17 cellular contexts compared by ENCODE assay signal in genomic region chr15:98678484-98678883, GRCh38. TPM values are rescaled to one million over a fixed set of nuclear protein-coding genes. Genes with fewer than 3 reads are reported as not detected.
DNase-seq lines count a peak whose midpoint lies in the region; ATAC-seq and TF ChIP-seq lines count a peak whose summit lies in the region.
"Had no signal": no experiment of that assay in that cellular context is flagged by ENCODE, and none has a peak within 500 bp of the region (broad histone marks: within the 10 kb centered on the region; RNA-seq: fewer than 3 reads in every experiment).

No MANE protein-coding gene starts in this region.

- DNase-seq in adrenal gland (no peak), trophoblast cell (no peak), left cardiac atrium (no peak), C1 segment of cervical spinal cord (lab: John Stamatoyannopoulos, UW) (no peak)
- DNase-seq: Caco-2; CD4-positive, CD25-positive, alpha-beta regulatory T cell; CD8-positive, alpha-beta T cell; DMS153; DND-41; GM23248; H9 had no signal

- CTCF ChIA-PET in HEK293 (lab: Yijun Ruan, JAX), result interaction anchor here (0.6 to 0.8 kb wide), 5 partner anchors 18 to 227 kb away, joined by 3 to 4 read pairs (median 3); no protein-coding TSS in a partner anchor

- TF ChIP-seq CTCF in HEK293 (tag by site-specific recombination; IDR thresholded peaks at IDR 0.05), result no peak
- no peak for TF ChIP-seq CTCF in adrenal gland (IDR thresholded peaks at IDR 0.05)

- H4K8ac ChIP-seq in trophoblast cell (ENCODE audit: low read depth, low read length), result no peak overlapping the region

- H3K27me3 ChIP-seq in BLaER1, result no peaks in the 10 kb centered on the region
- H3K27me3 ChIP-seq in adrenal gland, result no peaks in the 10 kb centered on the region
- no peaks in the 10 kb centered on the region for H3K27me3 ChIP-seq in trophoblast cell (ENCODE audit: insufficient read depth, low read length)

- H2AK5ac ChIP-seq in trophoblast cell (ENCODE audit: low read length), result no peak overlapping the region

- peaks cover 36% of the 10 kb centered on the region for H3K36me3 ChIP-seq in BLaER1
- H3K36me3 ChIP-seq in HEK293 (ENCODE audit: control insufficient read depth in 2 of 2, insufficient read depth in 1 of 2, low read length in 2 of 2), result no peaks in the 10 kb centered on the region
- H3K36me3 ChIP-seq in adrenal gland (replicated peaks in 1 of 2), result no peaks in the 10 kb centered on the region
- no peaks in the 10 kb centered on the region for H3K36me3 ChIP-seq in trophoblast cell (ENCODE audit: control insufficient read depth in 1 of 2, insufficient read depth in 2 of 2, low read length in 2 of 2)

- peaks cover 22% of the 10 kb centered on the region for H3K79me2 ChIP-seq in trophoblast cell (ENCODE audit: control insufficient read depth, insufficient read depth, low read length, poor library complexity)

- H2BK120ac ChIP-seq in trophoblast cell (ENCODE audit: insufficient read depth, low read length, poor library complexity), result no peak overlapping the region

- no peaks in the 10 kb centered on the region for H3K79me1 ChIP-seq in trophoblast cell (ENCODE audit: low read length)

- WGBS in adrenal gland, 4 donors, result 93 to 96% (median 93%) methylated on average over 7 of the region's 7 CpGs
- WGBS in trophoblast cell (ENCODE audit: extremely low coverage, insufficient coverage, insufficient read length), result no CpG with 5 or more reads among the region's 7 CpGs

- H2BK5ac ChIP-seq in trophoblast cell (ENCODE audit: low read depth, low read length, poor library complexity), result no peak overlapping the region

- H3K4ac ChIP-seq in trophoblast cell (ENCODE audit: low read depth, low read length), result peak overlapping the region; percentile 87

- H4K12ac ChIP-seq in trophoblast cell (ENCODE audit: low read depth, low read length), result no peak overlapping the region

- H3K27ac ChIP-seq in BLaER1, result no peak overlapping the region
- no peak overlapping the region for H3K27ac ChIP-seq in HEK293 (ENCODE audit: extremely low read depth, low read depth, low read length)
- peak overlapping the region in 4 of 5 donors; percentile 1 to 85 (median 47) for H3K27ac ChIP-seq in adrenal gland
- H3K27ac ChIP-seq in trophoblast cell (ENCODE audit: low read depth, low read length), result no peak overlapping the region
- H3K27ac ChIP-seq: 22Rv1, C4-2B, GM23248 had no signal

- no peak overlapping the region for H3K4me3 ChIP-seq in BLaER1
- no peak overlapping the region for H3K4me3 ChIP-seq in HEK293 (ENCODE audit: low read depth, low read length)
- no peak overlapping the region for H3K4me3 ChIP-seq in adrenal gland
- H3K4me3 ChIP-seq in trophoblast cell (ENCODE audit: low read depth, low read length), result no peak overlapping the region
- H3K4me3 ChIP-seq: GM23248 had no signal

- peaks cover 56% of the 10 kb centered on the region for H3K4me1 ChIP-seq in BLaER1
- peaks cover 14% of the 10 kb centered on the region for H3K4me1 ChIP-seq in HEK293 (ENCODE audit: control insufficient read depth, insufficient read depth, low read length)
- H3K4me1 ChIP-seq in adrenal gland (replicated peaks in 1 of 2), result peaks cover 41 to 75% of the 10 kb centered on the region in 2 donors
- H3K4me1 ChIP-seq in trophoblast cell (ENCODE audit: control insufficient read depth in 1 of 2, insufficient read depth in 2 of 2, low read length in 2 of 2), result peaks cover 5 to 19% of the 10 kb centered on the region in 2 experiments

- POLR2A ChIA-PET in HEK293 (lab: Yijun Ruan, JAX), result no interaction called here

- intact Hi-C loops in adrenal gland (cut with DNase I), result no loop called here
- intact Hi-C loops in left cardiac atrium (cut with DNase I), result no loop called here

- H4K91ac ChIP-seq in trophoblast cell (ENCODE audit: low read depth, low read length), result no peak overlapping the region

- H3K9me3 ChIP-seq in BLaER1 (no peaks in the 10 kb centered on the region; the same call in 1 of the 2 replicates), HEK293 (ENCODE audit: control insufficient read depth, insufficient read depth, low read depth, low read length) (no peaks in the 10 kb centered on the region), adrenal gland (replicated peaks in 1 of 3) (no peaks in the 10 kb centered on the region), trophoblast cell (ENCODE audit: insufficient read depth, low read depth, low read length) (no peaks in the 10 kb centered on the region)
- H3K9me3 ChIP-seq: Caco-2 had no signal

- peaks cover 100% of the 10 kb centered on the region for H4K20me1 ChIP-seq in BLaER1

- H3K23ac ChIP-seq in trophoblast cell (ENCODE audit: low read length), result no peak overlapping the region

- H3K14ac ChIP-seq in trophoblast cell (ENCODE audit: low read length), result no peak overlapping the region

- H2AFZ ChIP-seq in trophoblast cell (ENCODE audit: insufficient read depth, low read length, poor library complexity), result no peak overlapping the region
- H2AFZ ChIP-seq: GM23248 had no signal

- H3K9ac ChIP-seq in BLaER1 (no peak overlapping the region), trophoblast cell (ENCODE audit: low read length) (no peak overlapping the region)
- H3K9ac ChIP-seq: GM23248 had no signal

- no peak for TF ChIP-seq POLR2A in adrenal gland (IDR thresholded peaks at IDR 0.05)

- H3K4me2 ChIP-seq in BLaER1 (peak overlapping the region; percentile 46), trophoblast cell (ENCODE audit: low read length) (no peak overlapping the region)

- H3K18ac ChIP-seq in trophoblast cell (ENCODE audit: low read length), result no peak overlapping the region

- ATAC-seq in HG03442 (IDR thresholded peaks at IDR 0.05; ENCODE audit: unreplicated experiment), result no peak
- no peak for ATAC-seq in left cardiac atrium
- ATAC-seq: CD8-positive, alpha-beta T cell; HCT116 had no signal

- H2BK12ac ChIP-seq in trophoblast cell (ENCODE audit: low read length), result no peak overlapping the region

TF ChIP-seq in HEK293, 187 proteins besides CTCF, POLR2A, EP300 and RAD21:
- TF ChIP-seq SCRT2 (tag by site-specific recombination; IDR thresholded peaks at IDR 0.05), result peak; percentile 60
- no peak for TF ChIP-seq ZNF626 (tag by site-specific recombination; IDR thresholded peaks at IDR 0.05)
- no peak for TF ChIP-seq ZNF555 (tag by site-specific recombination; conservative IDR thresholded peaks at IDR 0.05)
- no peak for TF ChIP-seq ZNF18 (tag by site-specific recombination; IDR thresholded peaks at IDR 0.05)
- TF ChIP-seq SCRT1 (tag by site-specific recombination; IDR thresholded peaks at IDR 0.05; ENCODE audit: borderline replicate concordance), result peak; percentile 55; the same call in 1 of the 2 replicates

RNA-seq across cellular contexts. Expression of gene IGF1R, which starts 30.1 kb away (rescaled TPM):
- total RNA-seq in adrenal gland (100 to 1,000 TPM in 1 of 8 donors, 10 to 100 TPM in 7; 44.1 to 138 (median 72.5) TPM), left cardiac atrium (10 to 100 TPM; 27.3 to 56.2 TPM)
- 10 to 100 TPM in 2 of 3 donors, 1 to 10 TPM in 1; 8.6 to 27.4 (median 11.2) TPM for polyA plus RNA-seq in adrenal gland
- polyA plus RNA-seq in trophoblast cell (2013), result 121 and 126 TPM in 2 replicates

Comparison
In these comparisons a context has a peak if more than half of its experiments do, and no peak if none do; other contexts are left out.
1. H3K27ac ChIP-seq: peak in adrenal gland (4 of 5); none in BLaER1 (single experiment), HEK293 (single experiment) and trophoblast cell (single experiment).